ENCODE assay signal across 8 cellular contexts in the genomic region with DNA sequence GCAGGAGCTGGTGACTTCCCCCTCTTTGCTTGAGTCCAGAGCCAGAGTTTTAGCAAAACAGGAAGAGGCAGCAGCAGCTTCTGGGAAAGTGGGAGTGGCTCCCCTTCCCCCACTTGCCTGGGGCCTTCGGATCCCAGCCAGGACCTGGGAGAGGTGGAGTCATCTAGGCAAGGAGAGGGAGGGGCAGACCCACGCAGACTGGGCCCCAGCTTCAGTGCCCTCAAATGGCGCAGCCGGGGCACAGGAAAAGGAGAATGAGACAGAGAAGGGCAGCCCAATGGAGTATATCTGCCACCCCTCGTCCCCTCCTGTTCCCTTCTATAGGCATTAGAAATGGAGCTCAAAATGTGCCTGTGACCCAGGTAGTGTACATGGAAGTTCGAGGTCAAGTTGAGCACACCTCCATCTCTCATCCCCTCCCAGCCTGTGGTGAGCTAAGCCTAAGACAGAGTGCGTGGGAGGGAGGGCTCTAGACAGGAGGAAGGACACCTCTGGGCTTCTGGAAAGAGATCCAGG. TPM values are rescaled to one million over a fixed set of nuclear protein-coding genes. Genes with fewer than 3 reads are reported as not detected.
DNase-seq lines count a peak whose midpoint lies in the region; ATAC-seq, FAIRE-seq and TF ChIP-seq lines count a peak whose summit lies in the region.

No MANE protein-coding gene starts in this region.

- no peak for FAIRE-seq in HepG2 (lab: Jason Lieb, UNC)

- H2AFZ ChIP-seq in HepG2 (ENCODE audit: low read length), result no peak overlapping the region

- intact Hi-C loops in HepG2 (cut with micrococcal nuclease; ENCODE audit: unreplicated experiment), result no loop called here

- H3K4me2 ChIP-seq in HepG2 (ENCODE audit: low read depth, low read length), result peak overlapping the region; percentile 63

- H4K20me1 ChIP-seq in HepG2 (ENCODE audit: insufficient read depth, low read length), result no peaks in the 10 kb centered on the region

- no peak for TF ChIP-seq RAD21 in HepG2 (CRISPR knock-in tag; IDR thresholded peaks at IDR 0.05)

- peak overlapping the region in 2 of 3 experiments; percentile 13 to 42; a peak in 2 of 6 replicates for H3K4me3 ChIP-seq in HepG2 (replicated peaks in 1 of 3; ENCODE audit: insufficient read depth in 1 of 3, low read depth in 2 of 3, low read length in 3 of 3)

- H3K9me3 ChIP-seq in HepG2 (ENCODE audit: low read length), result no peaks in the 10 kb centered on the region

- H3K79me2 ChIP-seq in HepG2 (ENCODE audit: insufficient read depth, low read length), result no peaks in the 10 kb centered on the region

- TF ChIP-seq EP300 in HepG2 (IDR thresholded peaks at IDR 0.05; ENCODE audit: low read depth in 2 of 2, low read length in 2 of 2) (no peak), HepG2 (CRISPR knock-in tag; IDR thresholded peaks at IDR 0.05; ENCODE audit: borderline replicate concordance) (no peak)

- no peak for TF ChIP-seq POLR2A in HepG2 (IDR thresholded peaks at IDR 0.05; ENCODE audit: insufficient read depth in 1 of 2, low read depth in 2 of 2, low read length in 2 of 2)

- POLR2A ChIA-PET in HepG2 (lab: Yijun Ruan, JAX), result interaction anchor here (0.8 to 2.5 kb wide), 3 partner anchors 9 to 123 kb away, joined by 4 to 10 read pairs (median 7); a partner anchor contains a TSS

- peaks cover 20% of the 10 kb centered on the region for H3K4me1 ChIP-seq in HepG2 (ENCODE audit: insufficient read depth, low read length)

- no peak overlapping the region for H3K27ac ChIP-seq in HepG2 (ENCODE audit: extremely low read length, insufficient read depth, low read length)

- H3K36me3 ChIP-seq in HepG2 (replicated peaks in 1 of 2; ENCODE audit: control insufficient read depth in 1 of 2, insufficient read depth in 2 of 2, low read length in 2 of 2), result no peaks in the 10 kb centered on the region

- BruUV-seq in HepG2 (replicated peaks; lab: Mats Ljungman, UMichigan), result no TSS peak

- DNase-seq in AG20443 (ENCODE audit: low spot score), result peak; percentile 92
- DNase-seq in LHCN-M2 (ENCODE audit: low read depth), result peak; percentile 47
- peak; percentile 69 to 92 for DNase-seq in T47D (ENCODE audit: low read depth in 1 of 2, low spot score in 1 of 2)
- DNase-seq in HepG2 (ENCODE audit: low spot score), result no peak
- peak; percentile 91 for DNase-seq in ureter (ENCODE audit: low spot score)
- no peak for DNase-seq in retina
- DNase-seq in AML-193 (lab: John Stamatoyannopoulos, UW), result no peak

- no peak overlapping the region for H3K9ac ChIP-seq in HepG2 (ENCODE audit: insufficient read depth, low read depth, low read length)

- in situ Hi-C loops in T47D (cut with HindIII; ENCODE audit: low pct_unique_long_range_greater_than_20kb, low sequenced_read_pairs) (no loop called here), HepG2 (cut with HindIII; ENCODE audit: extremely low pct_ligation_motif_present, low pct_unique_long_range_greater_than_20kb) (no loop called here)

- no peak for TF ChIP-seq CTCF in HepG2 (CRISPR knock-in tag; IDR thresholded peaks at IDR 0.05)

- peaks cover 4 to 34% of the 10 kb centered on the region in 2 experiments; a peak in 3 of 5 replicates for H3K27me3 ChIP-seq in HepG2 (ENCODE audit: control insufficient read depth in 1 of 2, insufficient read depth in 2 of 2, low read length in 2 of 2)

- 6% methylated on average over 7 of the region's 7 CpGs for WGBS in HepG2 (ENCODE audit: low lambda C conversion rate)

- CTCF ChIA-PET in HepG2 (lab: Yijun Ruan, JAX; ENCODE audit: low intra/inter-chr PET ratio, low total read pairs), result no interaction called here

- no peak; the same call in 2 of the 3 replicates for ATAC-seq in HepG2
- no peak for ATAC-seq in GM21390 (IDR thresholded peaks at IDR 0.05; ENCODE audit: unreplicated experiment)

TF ChIP-seq in HepG2, 621 proteins besides CTCF, POLR2A, EP300 and RAD21 (continues in another document):
- 0 out of 2 replicates have a peak, but pooled peaks have one; percentile 15 for TF ChIP-seq ELF1 (CRISPR knock-in tag; IDR thresholded peaks at IDR 0.05)
- TF ChIP-seq, protein P1, sequence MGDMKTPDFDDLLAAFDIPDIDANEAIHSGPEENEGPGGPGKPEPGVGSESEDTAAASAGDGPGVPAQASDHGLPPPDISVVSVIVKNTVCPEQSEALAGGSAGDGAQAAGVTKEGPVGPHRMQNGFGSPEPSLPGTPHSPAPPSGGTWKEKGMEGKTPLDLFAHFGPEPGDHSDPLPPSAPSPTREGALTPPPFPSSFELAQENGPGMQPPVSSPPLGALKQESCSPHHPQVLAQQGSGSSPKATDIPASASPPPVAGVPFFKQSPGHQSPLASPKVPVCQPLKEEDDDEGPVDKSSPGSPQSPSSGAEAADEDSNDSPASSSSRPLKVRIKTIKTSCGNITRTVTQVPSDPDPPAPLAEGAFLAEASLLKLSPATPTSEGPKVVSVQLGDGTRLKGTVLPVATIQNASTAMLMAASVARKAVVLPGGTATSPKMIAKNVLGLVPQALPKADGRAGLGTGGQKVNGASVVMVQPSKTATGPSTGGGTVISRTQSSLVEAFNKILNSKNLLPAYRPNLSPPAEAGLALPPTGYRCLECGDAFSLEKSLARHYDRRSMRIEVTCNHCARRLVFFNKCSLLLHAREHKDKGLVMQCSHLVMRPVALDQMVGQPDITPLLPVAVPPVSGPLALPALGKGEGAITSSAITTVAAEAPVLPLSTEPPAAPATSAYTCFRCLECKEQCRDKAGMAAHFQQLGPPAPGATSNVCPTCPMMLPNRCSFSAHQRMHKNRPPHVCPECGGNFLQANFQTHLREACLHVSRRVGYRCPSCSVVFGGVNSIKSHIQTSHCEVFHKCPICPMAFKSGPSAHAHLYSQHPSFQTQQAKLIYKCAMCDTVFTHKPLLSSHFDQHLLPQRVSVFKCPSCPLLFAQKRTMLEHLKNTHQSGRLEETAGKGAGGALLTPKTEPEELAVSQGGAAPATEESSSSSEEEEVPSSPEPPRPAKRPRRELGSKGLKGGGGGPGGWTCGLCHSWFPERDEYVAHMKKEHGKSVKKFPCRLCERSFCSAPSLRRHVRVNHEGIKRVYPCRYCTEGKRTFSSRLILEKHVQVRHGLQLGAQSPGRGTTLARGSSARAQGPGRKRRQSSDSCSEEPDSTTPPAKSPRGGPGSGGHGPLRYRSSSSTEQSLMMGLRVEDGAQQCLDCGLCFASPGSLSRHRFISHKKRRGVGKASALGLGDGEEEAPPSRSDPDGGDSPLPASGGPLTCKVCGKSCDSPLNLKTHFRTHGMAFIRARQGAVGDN (CRISPR knock-in tag; IDR thresholded peaks at IDR 0.05), result 0 out of 2 replicates have a peak, but pooled peaks have one; percentile 11

RNA-seq across cellular contexts. Expression of a gene that starts 9.3 kb away (rescaled TPM):
- 26.3 and 27.1 TPM in 2 replicates for total RNA-seq in LHCN-M2 (2014; rRNA removed)
- polyA plus RNA-seq in LHCN-M2 (2012), result 51.8 TPM
- 3.7 and 4.6 TPM in 2 replicates for total RNA-seq in HepG2 (2016; rRNA removed; fragmentation: Illumina TruSeq; extraction: Trizol)
- total RNA-seq in HepG2 (2016; cell fraction: cytosol; rRNA removed; fragmentation: Illumina TruSeq; extraction: Trizol; ENCODE audit: low read depth), result 1.5 and 2.7 TPM in 2 replicates
- total RNA-seq in HepG2 (2016; cell fraction: insoluble cytoplasmic fraction; rRNA removed; fragmentation: Illumina TruSeq; extraction: Trizol), result 3.3 and 5.0 TPM in 2 replicates
- total RNA-seq in HepG2 (2016; cell fraction: membrane; rRNA removed; fragmentation: Illumina TruSeq; extraction: Trizol), result 4.5 and 5.3 TPM in 2 replicates
- total RNA-seq in HepG2 (2016; cell fraction: nucleus; rRNA removed; fragmentation: Illumina TruSeq; extraction: Trizol), result 5.2 and 5.6 TPM in 2 replicates
- 8.5 and 10.8 TPM in 2 replicates for polyA plus RNA-seq in HepG2 (2011; rRNA removed)
- polyA plus RNA-seq in HepG2 (2011; cell fraction: cytosol; rRNA removed), result 3.4 and 5.9 TPM in 2 replicates
- polyA plus RNA-seq in HepG2 (2011; cell fraction: nucleus; rRNA removed), result 44.6 and 61.9 TPM in 2 replicates
- 3.9 and 6.2 TPM in 2 replicates for polyA plus RNA-seq in HepG2 (2012)
- 1.6 and 1.8 TPM in 2 replicates for polyA plus RNA-seq in HepG2 (2016; cell fraction: cytosol; fragmentation: Illumina TruSeq; extraction: Trizol; ENCODE audit: low read depth)
- polyA plus RNA-seq in HepG2 (2016; cell fraction: insoluble cytoplasmic fraction; fragmentation: Illumina TruSeq; extraction: Trizol; ENCODE audit: low read depth), result 7.3 and 8.0 TPM in 2 replicates
- 5.0 and 6.0 TPM in 2 replicates for polyA plus RNA-seq in HepG2 (2016; cell fraction: membrane; fragmentation: Illumina TruSeq; extraction: Trizol; ENCODE audit: low read depth)
- polyA plus RNA-seq in HepG2 (2016; cell fraction: nucleus; fragmentation: Illumina TruSeq; extraction: Trizol; ENCODE audit: insufficient read depth, low read depth), result 15.8 and 16.2 TPM in 2 replicates
- polyA minus RNA-seq in HepG2 (2011; rRNA and poly(A)+ RNA removed; ENCODE audit: low replicate concordance), result 11.8 and 35.8 TPM in 2 replicates
- 2.3 and 4.6 TPM in 2 replicates for polyA minus RNA-seq in HepG2 (2011; cell fraction: cytosol; rRNA and poly(A)+ RNA removed)
- polyA minus RNA-seq in HepG2 (2011; cell fraction: nucleus; rRNA and poly(A)+ RNA removed), result 6.8 and 9.5 TPM in 2 replicates
- 144 TPM for total RNA-seq in ureter

RNA-seq across cellular contexts. Expression of a gene that starts 56.0 kb away (rescaled TPM):
- total RNA-seq in LHCN-M2 (2014; rRNA removed) (3.3 and 6.1 TPM in 2 replicates), HepG2 (2016; rRNA removed; fragmentation: Illumina TruSeq; extraction: Trizol) (2.6 and 3.7 TPM in 2 replicates), ureter (41.3 TPM)
- 8.0 TPM for polyA plus RNA-seq in LHCN-M2 (2012)
- 2.3 and 3.1 TPM in 2 replicates for total RNA-seq in HepG2 (2016; cell fraction: cytosol; rRNA removed; fragmentation: Illumina TruSeq; extraction: Trizol; ENCODE audit: low read depth)
- total RNA-seq in HepG2 (2016; cell fraction: insoluble cytoplasmic fraction; rRNA removed; fragmentation: Illumina TruSeq; extraction: Trizol), result 2.3 and 3.4 TPM in 2 replicates
- total RNA-seq in HepG2 (2016; cell fraction: membrane; rRNA removed; fragmentation: Illumina TruSeq; extraction: Trizol), result 5.0 and 6.3 TPM in 2 replicates
- total RNA-seq in HepG2 (2016; cell fraction: nucleus; rRNA removed; fragmentation: Illumina TruSeq; extraction: Trizol), result 2.5 and 2.6 TPM in 2 replicates
- polyA plus RNA-seq in HepG2 (2011; rRNA removed), result 2.2 and 3.1 TPM in 2 replicates
- 2.4 and 2.6 TPM in 2 replicates for polyA plus RNA-seq in HepG2 (2011; cell fraction: cytosol; rRNA removed)
- polyA plus RNA-seq in HepG2 (2011; cell fraction: nucleus; rRNA removed), result 3.1 and 4.1 TPM in 2 replicates
- polyA plus RNA-seq in HepG2 (2012), result 2.1 and 3.5 TPM in 2 replicates
- polyA plus RNA-seq in HepG2 (2016; cell fraction: cytosol; fragmentation: Illumina TruSeq; extraction: Trizol; ENCODE audit: low read depth), result 3.8 and 3.9 TPM in 2 replicates
- 2.6 and 3.2 TPM in 2 replicates for polyA plus RNA-seq in HepG2 (2016; cell fraction: insoluble cytoplasmic fraction; fragmentation: Illumina TruSeq; extraction: Trizol; ENCODE audit: low read depth)
- 6.3 and 6.9 TPM in 2 replicates for polyA plus RNA-seq in HepG2 (2016; cell fraction: membrane; fragmentation: Illumina TruSeq; extraction: Trizol; ENCODE audit: low read depth)
- polyA plus RNA-seq in HepG2 (2016; cell fraction: nucleus; fragmentation: Illumina TruSeq; extraction: Trizol; ENCODE audit: insufficient read depth, low read depth), result 5.6 and 6.3 TPM in 2 replicates
- 5.7 and 45.5 TPM in 2 replicates for polyA minus RNA-seq in HepG2 (2011; rRNA and poly(A)+ RNA removed; ENCODE audit: low replicate concordance)
- 1.5 and 2.1 TPM in 2 replicates for polyA minus RNA-seq in HepG2 (2011; cell fraction: cytosol; rRNA and poly(A)+ RNA removed)
- polyA minus RNA-seq in HepG2 (2011; cell fraction: nucleus; rRNA and poly(A)+ RNA removed), result 1.7 and 2.8 TPM in 2 replicates

Comparison
In these comparisons a context has a peak if more than half of its experiments do, and no peak if none do; other contexts are left out.
1. DNase-seq: peak in AG20443 (single experiment), LHCN-M2 (single experiment), T47D (2 of 2) and ureter (single experiment); none in HepG2 (single experiment), retina (single experiment) and AML-193 (0 of 2).